Comparison of ENCODE assay signal across 9 cellular contexts in the genomic region with DNA sequence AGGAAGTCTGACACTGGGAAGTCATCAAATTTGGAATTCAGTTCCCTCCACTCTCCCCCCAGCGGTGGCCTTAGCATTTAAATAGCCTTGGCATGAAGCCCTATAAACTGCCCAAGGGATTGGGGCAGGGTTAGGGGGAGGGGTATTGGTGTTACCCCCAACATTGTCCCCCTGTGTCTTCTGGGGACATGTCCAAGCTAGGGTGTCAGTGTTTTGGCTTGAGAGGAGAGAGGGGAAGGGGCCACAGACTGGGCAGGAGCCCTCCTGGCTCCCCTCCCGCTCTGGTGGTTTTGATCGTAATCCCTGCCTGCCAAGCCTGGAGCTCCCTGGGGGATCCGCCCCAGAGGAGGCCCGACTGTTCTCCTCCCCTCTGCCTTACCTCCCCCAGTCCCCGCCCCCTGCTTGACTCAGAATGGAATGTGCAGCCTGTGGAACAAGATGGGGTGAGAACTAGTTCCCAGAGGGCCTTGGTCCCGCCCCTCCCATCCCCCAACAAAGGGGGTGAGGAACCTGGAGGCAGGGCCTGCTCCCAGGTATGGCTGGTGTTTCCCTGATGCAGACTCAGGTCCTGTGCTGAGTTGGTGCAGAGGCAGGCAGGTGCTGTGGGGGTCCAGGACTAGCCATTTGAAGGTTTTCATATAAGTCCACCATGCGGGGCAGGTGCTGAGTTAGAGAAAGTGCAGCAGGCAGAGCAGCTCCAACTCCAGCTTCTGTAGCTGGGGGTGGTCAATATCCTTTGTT. TPM values are rescaled to one million over a fixed set of nuclear protein-coding genes. Genes with fewer than 3 reads are reported as not detected.
DNase-seq lines count a peak whose midpoint lies in the region; ATAC-seq, FAIRE-seq and TF ChIP-seq lines count a peak whose summit lies in the region.
"Had no signal": no experiment of that assay in that cellular context is flagged by ENCODE, and none has a peak within 500 bp of the region (broad histone marks: within the 10 kb centered on the region; RNA-seq: fewer than 3 reads in every experiment).

No MANE protein-coding gene starts in this region.

- H3K4me2 ChIP-seq in GM12878 (ENCODE audit: control insufficient read depth, insufficient read depth), result no peak overlapping the region

- peak overlapping the region; percentile 1 for H3K4me3 Mint-ChIP-seq in stimulated activated effector memory CD8-positive, alpha-beta T cell treated with anti-CD3 and anti-CD28 coated beads, Interleukin-12 subunit alpha, Interleukin-12 subunit beta, amount 100 ng/mL, for 72 hours
- H3K4me3 Mint-ChIP-seq: dendritic cell treated with granulocyte-macrophage colony-stimulating factor and Interleukin-4, amounts not matched to agents 40 ng/mL and 50 ng/mL, for 4 days had no signal

- no peak for TF ChIP-seq RAD21 in GM12878 (IDR thresholded peaks at IDR 0.05; ENCODE audit: insufficient read depth, low read depth, low read length)

- peaks cover 1 to 3% of the 10 kb centered on the region in 2 experiments for H3K27me3 ChIP-seq in GM12878 (replicated peaks in 1 of 2; ENCODE audit: control insufficient read depth in 2 of 2, insufficient read depth in 2 of 2, low read length in 1 of 2)

- H3K9ac ChIP-seq in GM12878 (ENCODE audit: control insufficient read depth, insufficient read depth, low read length), result no peak overlapping the region

- no peak overlapping the region for H3K4me3 ChIP-seq in GM12878

- ATAC-seq in GM12878, result peak; percentile 46; the same call in 2 of the 3 replicates
- no peak for ATAC-seq in stimulated activated effector memory CD8-positive, alpha-beta T cell treated with anti-CD3 and anti-CD28 coated beads, Interleukin-12 subunit alpha, Interleukin-12 subunit beta, amount 100 ng/mL, for 72 hours

- CTCF ChIA-PET in GM12878 (lab: Yijun Ruan, JAX), result interaction anchor here (0.9 to 1.3 kb wide), 2 partner anchors 10 to 11 kb away, joined by 3 to 4 read pairs; no protein-coding TSS in a partner anchor

- H3K27ac Mint-ChIP-seq in stimulated activated effector memory CD8-positive, alpha-beta T cell treated with anti-CD3 and anti-CD28 coated beads, Interleukin-12 subunit alpha, Interleukin-12 subunit beta, amount 100 ng/mL, for 72 hours, result no peak overlapping the region
- H3K27ac Mint-ChIP-seq: dendritic cell treated with granulocyte-macrophage colony-stimulating factor and Interleukin-4, amounts not matched to agents 40 ng/mL and 50 ng/mL, for 4 days had no signal

- no peak for FAIRE-seq in GM12878 (lab: Jason Lieb, UNC)

- peaks cover 56% of the 10 kb centered on the region for H3K4me1 Mint-ChIP-seq in stimulated activated effector memory CD8-positive, alpha-beta T cell treated with anti-CD3 and anti-CD28 coated beads, Interleukin-12 subunit alpha, Interleukin-12 subunit beta, amount 100 ng/mL, for 72 hours

- no peaks in the 10 kb centered on the region for H3K36me3 ChIP-seq in GM12878 (ENCODE audit: control insufficient read depth in 2 of 2, insufficient read depth in 2 of 2, low read length in 1 of 2)

- no peaks in the 10 kb centered on the region for H3K9me3 ChIP-seq in GM12878 (replicated peaks; ENCODE audit: control insufficient read depth, insufficient read depth, low read length)

- DNase-seq in D341Med (ENCODE audit: low spot score) (peak; percentile 91), NCI-H1436 (lab: John Stamatoyannopoulos, UW) (peak; percentile 95), GM12878 (ENCODE audit: low read depth, low spot score) (no peak), iPS-NIHi7 (ENCODE audit: extremely low spot score) (peak; percentile 95), cortex of kidney (lab: John Stamatoyannopoulos, UW) (no peak), NOMO-1 treated with dmso at 0.1 percent for 144 hours (lab: John Stamatoyannopoulos, UW; ENCODE audit: unreplicated experiment) (no peak)
- no peak for DNase-seq in stimulated activated effector memory CD8-positive, alpha-beta T cell treated with anti-CD3 and anti-CD28 coated beads, Interleukin-12 subunit alpha, Interleukin-12 subunit beta, amount 100 ng/mL, for 72 hours (ENCODE audit: low spot score in 2 of 2)
- no peak for DNase-seq in activated effector memory CD4-positive, alpha-beta T cell treated with Interleukin-2 at 50 U/mL for 16 hours

- POLR2A ChIA-PET in GM12878 (lab: Charles Lee), result interaction anchor here (0.6 to 0.9 kb wide), 2 partner anchors 10 to 13 kb away, joined by 3 read pairs; no protein-coding TSS in a partner anchor

- SMC1A ChIA-PET in GM12878 (lab: Charles Lee; ENCODE audit: uncharacterized antibody, unreplicated experiment), result interaction anchor here (0.7 to 1.0 kb wide), 2 partner anchors 14 to 47 kb away, joined by 3 read pairs; no protein-coding TSS in a partner anchor

- no peak for TF ChIP-seq POLR2A in GM12878 (IDR thresholded peaks at IDR 0.05; ENCODE audit: low read depth, low read length)

- no peak overlapping the region for H2AFZ ChIP-seq in GM12878 (ENCODE audit: control insufficient read depth, low read depth, low read length)

- TF ChIP-seq EP300 in GM12878 (IDR thresholded peaks at IDR 0.05; ENCODE audit: borderline replicate concordance in 1 of 2, control insufficient read depth in 1 of 2, low read depth in 2 of 2, low read length in 2 of 2), result no peak

- no peaks in the 10 kb centered on the region for H3K4me1 ChIP-seq in GM12878 (ENCODE audit: control insufficient read depth, insufficient read depth, low read length)

- no peaks in the 10 kb centered on the region for H3K79me2 ChIP-seq in GM12878 (ENCODE audit: control insufficient read depth, insufficient read depth, low read length)

- TF ChIP-seq CTCF in GM12878 (IDR thresholded peaks at IDR 0.05 in 2 of 3, conservative IDR thresholded peaks at IDR 0.05 in 1 of 3; ENCODE audit: control insufficient read depth in 2 of 3, extremely low read depth in 1 of 3, insufficient read depth in 1 of 3, low read depth in 3 of 3, low read length in 3 of 3), result no peak

- 53% methylated on average over 7 of the region's 8 CpGs for WGBS in GM12878 (ENCODE audit: insufficient coverage, insufficient replicate concordance, low lambda C conversion rate, missing lambda C conversion rate)

- no peak overlapping the region for H3K27ac ChIP-seq in GM12878 (ENCODE audit: control insufficient read depth, insufficient read depth)

- no peaks in the 10 kb centered on the region for H3K36me3 Mint-ChIP-seq in stimulated activated effector memory CD8-positive, alpha-beta T cell treated with anti-CD3 and anti-CD28 coated beads, Interleukin-12 subunit alpha, Interleukin-12 subunit beta, amount 100 ng/mL, for 72 hours

- no peaks in the 10 kb centered on the region for H4K20me1 ChIP-seq in GM12878 (ENCODE audit: control insufficient read depth, insufficient read depth)

- RAD21 ChIA-PET in GM12878 (lab: Charles Lee; ENCODE audit: unreplicated experiment), result interaction anchor here (1.0 to 1.3 kb wide), 3 partner anchors 14 to 49 kb away, joined by 3 to 6 read pairs (median 3); no protein-coding TSS in a partner anchor

- in situ Hi-C loops in GM12878 (cut with MboI), result no loop called here

- H3K9me3 Mint-ChIP-seq in stimulated activated effector memory CD8-positive, alpha-beta T cell treated with anti-CD3 and anti-CD28 coated beads, Interleukin-12 subunit alpha, Interleukin-12 subunit beta, amount 100 ng/mL, for 72 hours, result no peaks in the 10 kb centered on the region
- H3K9me3 Mint-ChIP-seq: dendritic cell treated with granulocyte-macrophage colony-stimulating factor and Interleukin-4, amounts not matched to agents 40 ng/mL and 50 ng/mL, for 4 days had no signal

- no TSS peak for BruUV-seq in GM12878 (replicated peaks; lab: Mats Ljungman, UMichigan)

- intact Hi-C loops in GM12878 (cut with micrococcal nuclease; ENCODE audit: unreplicated experiment), result no loop called here

TF ChIP-seq in GM12878, 131 proteins besides CTCF, POLR2A, EP300 and RAD21:
- TF ChIP-seq RFX5 (IDR thresholded peaks at IDR 0.05; ENCODE audit: low read depth, low read length) (no peak), MEF2B (IDR thresholded peaks at IDR 0.05; ENCODE audit: partially characterized antibody, poor library complexity, severe bottlenecking) (peak; percentile 67)

RNA-seq across cellular contexts. Expression of a gene that starts 7.4 kb away (rescaled TPM):
- 0.13 and 0.17 TPM in 2 replicates for total RNA-seq in GM12878 (2013; cell fraction: nucleolus; rRNA removed)
- total RNA-seq in GM12878 (2014; rRNA removed), result not detected in 2 replicates
- total RNA-seq in GM12878 (2014; rRNA removed; fragmentation: Illumina TruSeq; extraction: Trizol), result not detected in 2 replicates
- total RNA-seq in GM12878 (2021), result 0.27 and 0.31 TPM in 2 replicates
- not detected for polyA plus RNA-seq in GM12878 (2011; ENCODE audit: low read depth)
- polyA plus RNA-seq in GM12878 (2011; rRNA removed), result 0.10 and 0.11 TPM in 2 replicates
- 0.05 and 0.07 TPM in 2 replicates for polyA plus RNA-seq in GM12878 (2011; cell fraction: cytosol; rRNA removed)
- 0.15 and 0.54 TPM in 2 replicates for polyA plus RNA-seq in GM12878 (2011; cell fraction: nucleus; rRNA removed)
- 0.08 and 0.13 TPM in 2 replicates for polyA plus RNA-seq in GM12878 (2012)
- polyA plus RNA-seq in GM12878 (2014; fragmentation: Illumina TruSeq; extraction: Trizol), result not detected in 2 replicates
- not detected for polyA plus RNA-seq in GM12878 (2014; fragmentation: Nextera tagmentation; extraction: Ambion mirVana)
- polyA plus RNA-seq in GM12878 (2014; rRNA removed), result not detected in 2 replicates
- under 1 TPM in 1 of 2 experiments, not detected in 1; 0.04 TPM for polyA plus RNA-seq in GM12878 (2016; fragmentation: Nextera tagmentation; extraction: Ambion mirVana)
- polyA minus RNA-seq in GM12878 (2011; rRNA and poly(A)+ RNA removed), result 0.10 and 0.15 TPM in 2 replicates
- polyA minus RNA-seq in GM12878 (2011; cell fraction: cytosol; rRNA and poly(A)+ RNA removed), result 0.83 and 0.94 TPM in 2 replicates
- polyA minus RNA-seq in GM12878 (2011; cell fraction: nucleus; rRNA and poly(A)+ RNA removed), result 0.24 TPM in 1 of 2 replicates, not detected in the other

Comparison
In these comparisons a context has a peak if more than half of its experiments do, and no peak if none do; other contexts are left out.
1. DNase-seq: peak in D341Med (single experiment), NCI-H1436 (single experiment) and iPS-NIHi7 (single experiment); none in GM12878 (single experiment), stimulated activated effector memory CD8-positive, alpha-beta T cell treated with anti-CD3 and anti-CD28 coated beads, Interleukin-12 subunit alpha, Interleukin-12 subunit beta, amount 100 ng/mL, for 72 hours (0 of 2), activated effector memory CD4-positive, alpha-beta T cell treated with Interleukin-2 at 50 U/mL for 16 hours (single experiment), cortex of kidney (single experiment) and NOMO-1 treated with dmso at 0.1 percent for 144 hours (single experiment).